Comparison of ENCODE assay signal across 26 cellular contexts in the genomic region with DNA sequence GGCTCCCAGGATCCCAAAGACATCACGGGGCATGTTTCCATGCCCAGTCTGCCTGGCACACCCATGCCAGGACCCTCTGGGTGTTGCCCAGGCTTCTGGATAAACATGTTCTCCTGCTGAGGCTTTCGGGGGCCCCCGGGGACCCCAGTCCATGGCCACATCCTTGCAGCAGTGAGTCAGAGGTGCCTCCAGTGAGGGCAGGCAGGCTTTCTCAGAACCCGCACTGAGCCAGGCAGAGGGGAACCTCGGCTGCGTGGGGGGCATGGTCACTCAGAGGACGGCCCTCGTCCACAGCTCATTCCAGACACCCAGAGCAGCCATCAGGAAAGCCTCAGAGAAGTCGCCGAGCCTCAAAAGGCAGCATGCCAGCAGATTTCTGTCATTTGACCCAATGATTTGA. TPM values are rescaled to one million over a fixed set of nuclear protein-coding genes. Genes with fewer than 3 reads are reported as not detected.
"Had no signal": no experiment of that assay in that cellular context is flagged by ENCODE, and none has a peak within 500 bp of the region (broad histone marks: within the 10 kb centered on the region; RNA-seq: fewer than 3 reads in every experiment).

No MANE protein-coding gene starts in this region.

- H3K9me3 Mint-ChIP-seq: neural crest cell had no signal

- ATAC-seq: left colon; naive thymus-derived CD8-positive, alpha-beta T cell; right lobe of liver; stimulated activated memory B cell treated with anti-CD40 and anti-IgM and Interleukin-4, amounts not matched to agents 10 μg/mL and 1 μg/mL and 100 μg/mL, for 72 hours; stimulated activated naive CD8-positive, alpha-beta T cell treated with anti-CD3 and anti-CD28 coated beads, Interleukin-15, amount 100 ng/mL, for 72 hours had no signal

- DNase-seq: hippocampal formation; left colon; left ventricle myocardium inferior; naive thymus-derived CD8-positive, alpha-beta T cell; occipital lobe; ovary; right lobe of liver; stimulated activated CD4-positive, alpha-beta T cell treated with anti-CD3 and anti-CD28 coated beads, Interleukin-1b, Interleukin-23, amount 100 ng/mL, for 48 hours; stimulated activated CD4-positive, alpha-beta T cell treated with anti-CD3 and anti-CD28 coated beads, Interleukin-2, amount 100 ng/mL, for 48 hours; stimulated activated CD4-positive, alpha-beta T cell treated with anti-CD3 and anti-CD28 coated beads, Interleukin-4, amount 100 ng/mL, for 4 hours; stimulated activated CD8-positive, alpha-beta memory T cell treated with anti-CD3 and anti-CD28 coated beads, Interleukin-4, amount 100 ng/mL, for 48 hours; stimulated activated naive CD4-positive, alpha-beta T cell treated with Interleukin-2 at 50 U/mL for 16 hours; stimulated activated naive CD8-positive, alpha-beta T cell treated with anti-CD3 and anti-CD28 coated beads, Interleukin-15, amount 100 ng/mL, for 72 hours had no signal

- H3K27ac ChIP-seq: left ventricle myocardium inferior, neutrophil, ovary, right atrium auricular region, right lobe of liver, tibial nerve, vagina had no signal

- H3K36me3 ChIP-seq: left ventricle myocardium inferior, neutrophil, ovary, right atrium auricular region, right lobe of liver, tibial nerve, vagina had no signal

- H3K4me1 ChIP-seq: right atrium auricular region, right lobe of liver, tibial nerve had no signal

- H3K27ac Mint-ChIP-seq: memory B cell; nephron; progenitor cell of endocrine pancreas; stimulated activated memory B cell treated with anti-CD40 and anti-IgM and Interleukin-4, amounts not matched to agents 10 μg/mL and 1 μg/mL and 100 μg/mL, for 72 hours; stimulated activated naive CD8-positive, alpha-beta T cell treated with anti-CD3 and anti-CD28 coated beads, Interleukin-15, amount 100 ng/mL, for 72 hours; type B pancreatic cell had no signal

- H3K4me1 Mint-ChIP-seq: stimulated activated memory B cell treated with anti-CD40 and anti-IgM and Interleukin-4, amounts not matched to agents 10 μg/mL and 1 μg/mL and 100 μg/mL, for 72 hours; stimulated activated naive CD8-positive, alpha-beta T cell treated with anti-CD3 and anti-CD28 coated beads, Interleukin-15, amount 100 ng/mL, for 72 hours had no signal

- H3K4me3 ChIP-seq: left ventricle myocardium inferior, ovary, right atrium auricular region, right lobe of liver, smooth muscle cell, tibial nerve, vagina had no signal

- H3K27me3 ChIP-seq: ovary, right atrium auricular region, right lobe of liver, tibial nerve, vagina had no signal

- H3K9me3 ChIP-seq: left ventricle myocardium inferior, neutrophil, ovary, right atrium auricular region, right lobe of liver, vagina had no signal

- H3K36me3 Mint-ChIP-seq: memory B cell; naive thymus-derived CD8-positive, alpha-beta T cell; stimulated activated memory B cell treated with anti-CD40 and anti-IgM and Interleukin-4, amounts not matched to agents 10 μg/mL and 1 μg/mL and 100 μg/mL, for 72 hours; type B pancreatic cell had no signal

- H3K4me2 ChIP-seq: smooth muscle cell had no signal

- H3K4me3 Mint-ChIP-seq: memory B cell; naive thymus-derived CD8-positive, alpha-beta T cell; nephron; neural crest cell; stimulated activated memory B cell treated with anti-CD40 and anti-IgM and Interleukin-4, amounts not matched to agents 10 μg/mL and 1 μg/mL and 100 μg/mL, for 72 hours; stimulated activated naive CD8-positive, alpha-beta T cell treated with anti-CD3 and anti-CD28 coated beads, Interleukin-15, amount 100 ng/mL, for 72 hours; type B pancreatic cell had no signal

RNA-seq across cellular contexts. Expression of gene PPP2R2C, which starts 54.9 kb away (rescaled TPM):
- total RNA-seq: naive thymus-derived CD8-positive, alpha-beta T cell; pulmonary artery endothelial cell; skeletal muscle tissue had no signal
- polyA plus RNA-seq: naive thymus-derived CD8-positive, alpha-beta T cell had no signal
